9 cellular contexts compared by ENCODE assay signal in genomic region chrX:72540318-72540717, GRCh38. TPM values are rescaled to one million over a fixed set of nuclear protein-coding genes. Genes with fewer than 3 reads are reported as not detected.
A peak's percentile ranks its signal among the peaks of the same experiment; 100 is the strongest.
DNase-seq lines count a peak whose midpoint lies in the region; ATAC-seq, FAIRE-seq and TF ChIP-seq lines count a peak whose summit lies in the region.
"Had no signal": no experiment of that assay in that cellular context is flagged by ENCODE, and none has a peak within 500 bp of the region (broad histone marks: within the 10 kb centered on the region; RNA-seq: fewer than 3 reads in every experiment).

No MANE protein-coding gene starts in this region.

- TF ChIP-seq CTCF in MCF 10A (IDR thresholded peaks at IDR 0.05; ENCODE audit: unreplicated experiment) (peak; percentile 27), breast epithelium (IDR thresholded peaks at IDR 0.05) (no peak), uterus (IDR thresholded peaks at IDR 0.05) (peak in 3 of 4 experiments; percentile 12 to 23 (median 14))

- POLR2A ChIA-PET in MCF 10A (lab: Yijun Ruan, JAX): interaction anchor here (1.2 kb wide), 1 partner anchor 267 kb away, joined by 3 read pairs; no protein-coding TSS in a partner anchor
- POLR2A ChIA-PET in CD4-positive, alpha-beta memory T cell (lab: Charles Lee; ENCODE audit: partially characterized antibody): no interaction called here

- H3K9ac ChIP-seq in SK-N-MC (ENCODE audit: insufficient read length): no peak overlapping the region

- peak; percentile 14 for DNase-seq in MCF 10A (ENCODE audit: unreplicated experiment)
- DNase-seq in breast epithelium (ENCODE audit: low spot score in 2 of 2): no peak
- DNase-seq in SK-N-MC (ENCODE audit: low read depth, low spot score): peak; percentile 10
- no peak for DNase-seq in Right ventricle myocardium superior
- no peak for DNase-seq in uterus
- DNase-seq in CD4-positive, alpha-beta memory T cell: no peak
- DNase-seq in DMS79 treated with DMSO at 0.1 percent for 48 hours (lab: John Stamatoyannopoulos, UW): no peak
- no peak for DNase-seq in RCC 7860 (ENCODE audit: low spot score)

- intact Hi-C loops in MCF 10A (cut with micrococcal nuclease) (loop anchor here (1.0 kb wide), 1 partner anchor 295 kb away; no protein-coding TSS in a partner anchor), breast epithelium (cut with DNase I; ENCODE audit: low total_unique reads) (no loop called here), Right ventricle myocardium superior (cut with DNase I) (loop anchor here (10.0 kb wide), 1 partner anchor 246 kb away; no protein-coding TSS in a partner anchor), uterus (cut with DNase I; ENCODE audit: low total_unique reads) (no loop called here)
- intact Hi-C loops in CD4-positive, alpha-beta memory T cell (cut with micrococcal nuclease): loop anchor here (10.0 kb wide), 1 partner anchor 296 kb away; no protein-coding TSS in a partner anchor

- no peak for FAIRE-seq in RCC 7860 (lab: Jason Lieb, UNC)

- H3K27ac ChIP-seq in breast epithelium (no peak overlapping the region), SK-N-MC (no peak overlapping the region), uterus (no peak overlapping the region)
- H3K27ac ChIP-seq in CD4-positive, alpha-beta memory T cell (ENCODE audit: low read depth, low read length): no peak overlapping the region

- H3K36me3 ChIP-seq in breast epithelium (no peaks in the 10 kb centered on the region), SK-N-MC (ENCODE audit: insufficient read depth, low read length) (no peaks in the 10 kb centered on the region), uterus (no peaks in the 10 kb centered on the region)
- H3K36me3 ChIP-seq in CD4-positive, alpha-beta memory T cell (ENCODE audit: insufficient read depth, low read length): no peaks in the 10 kb centered on the region

- H3K27me3 ChIP-seq in breast epithelium (peaks cover 0 to 42% of the 10 kb centered on the region in 2 donors), uterus (no peaks in the 10 kb centered on the region)
- H3K27me3 ChIP-seq in CD4-positive, alpha-beta memory T cell (ENCODE audit: insufficient read depth, low read length): no peaks in the 10 kb centered on the region

- H3K4me1 ChIP-seq in breast epithelium: no peaks in the 10 kb centered on the region
- H3K4me1 ChIP-seq in uterus: no peaks in the 10 kb centered on the region
- no peaks in the 10 kb centered on the region for H3K4me1 ChIP-seq in CD4-positive, alpha-beta memory T cell (ENCODE audit: insufficient read depth, low read length)

- H3K9me3 ChIP-seq in breast epithelium: no peaks in the 10 kb centered on the region
- H3K9me3 ChIP-seq in SK-N-MC (ENCODE audit: low read depth, low read length): no peaks in the 10 kb centered on the region
- H3K9me3 ChIP-seq in uterus: no peaks in the 10 kb centered on the region
- H3K9me3 ChIP-seq in CD4-positive, alpha-beta memory T cell (ENCODE audit: control insufficient read depth in 1 of 2, low read length in 2 of 2): no peaks in the 10 kb centered on the region

- BruUV-seq in MCF 10A (replicated peaks; lab: Mats Ljungman, UMichigan): no TSS peak

- H3K4me3 Mint-ChIP-seq in MCF 10A (ENCODE audit: unreplicated experiment): no peak overlapping the region
- H3K4me3 Mint-ChIP-seq in CD4-positive, alpha-beta memory T cell: no peak overlapping the region
- H3K4me3 Mint-ChIP-seq: IgD-negative memory B cell had no signal

- no peak overlapping the region for H3K27ac Mint-ChIP-seq in MCF 10A (ENCODE audit: low read depth, unreplicated experiment)
- H3K27ac Mint-ChIP-seq in CD4-positive, alpha-beta memory T cell: peak overlapping the region in 1 of 7 donors; percentile 4
- H3K27ac Mint-ChIP-seq: IgD-negative memory B cell had no signal

- H3K36me3 Mint-ChIP-seq in MCF 10A (ENCODE audit: insufficient read depth, unreplicated experiment): peaks cover 9% of the 10 kb centered on the region
- peaks cover 0 to 14% of the 10 kb centered on the region in 2 donors for H3K36me3 Mint-ChIP-seq in CD4-positive, alpha-beta memory T cell
- H3K36me3 Mint-ChIP-seq: IgD-negative memory B cell had no signal

- H3K27me3 Mint-ChIP-seq in MCF 10A (ENCODE audit: insufficient read depth, unreplicated experiment): peaks cover 56% of the 10 kb centered on the region
- no peaks in the 10 kb centered on the region for H3K27me3 Mint-ChIP-seq in CD4-positive, alpha-beta memory T cell
- H3K27me3 Mint-ChIP-seq: IgD-negative memory B cell had no signal

- TF ChIP-seq POLR2A in breast epithelium (IDR thresholded peaks at IDR 0.05) (no peak), uterus (IDR thresholded peaks at IDR 0.05) (no peak)

- no peaks in the 10 kb centered on the region for H3K4me1 Mint-ChIP-seq in MCF 10A (ENCODE audit: insufficient read depth, unreplicated experiment)
- H3K4me1 Mint-ChIP-seq in CD4-positive, alpha-beta memory T cell: peaks cover 0 to 1% (median 0%) of the 10 kb centered on the region in 4 donors

- H3K9me3 Mint-ChIP-seq in MCF 10A (ENCODE audit: unreplicated experiment): no peaks in the 10 kb centered on the region
- H3K9me3 Mint-ChIP-seq in CD4-positive, alpha-beta memory T cell: no peaks in the 10 kb centered on the region
- H3K9me3 Mint-ChIP-seq: IgD-negative memory B cell had no signal

- no peak overlapping the region for H3K4me3 ChIP-seq in breast epithelium
- no peak overlapping the region for H3K4me3 ChIP-seq in SK-N-MC
- no peak overlapping the region for H3K4me3 ChIP-seq in uterus
- no peak overlapping the region for H3K4me3 ChIP-seq in CD4-positive, alpha-beta memory T cell (ENCODE audit: low read length in 2 of 2)

- CTCF ChIA-PET in MCF 10A (lab: Yijun Ruan, JAX): interaction anchor here (0.6 to 3.2 kb wide), 12 partner anchors 8 to 1880 kb away, joined by 3 to 11 read pairs (median 3); no protein-coding TSS in a partner anchor
- CTCF ChIA-PET in CD4-positive, alpha-beta memory T cell (lab: Charles Lee; ENCODE audit: partially characterized antibody): interaction anchor here (0.8 to 0.9 kb wide), 2 partner anchors 16 to 296 kb away, joined by 3 to 4 read pairs; no protein-coding TSS in a partner anchor

- peak; percentile 68 for ATAC-seq in Right ventricle myocardium superior (ENCODE audit: poor library complexity)

RNA-seq across cellular contexts. Expression of gene HDAC8, which starts 32.3 kb away (rescaled TPM):
- total RNA-seq in MCF 10A (2022): 26.4 and 26.7 TPM in 2 replicates
- 10 to 100 TPM; 29.1 to 62.6 (median 51.5) TPM for total RNA-seq in breast epithelium
- 15.8 TPM for total RNA-seq in Right ventricle myocardium superior
- 100 to 1,000 TPM in 1 of 4 donors, 10 to 100 TPM in 3; 16.2 to 138 (median 43.1) TPM for total RNA-seq in uterus
- 10 to 100 TPM; 15.2 to 23.0 TPM for total RNA-seq in CD4-positive, alpha-beta memory T cell
- polyA plus RNA-seq in CD4-positive, alpha-beta memory T cell: 10 to 100 TPM; 15.2 to 18.9 TPM

Comparison
In these comparisons a context has a peak if more than half of its experiments do, and no peak if none do; other contexts are left out.
1. DNase-seq: peak in MCF 10A (single experiment) and SK-N-MC (single experiment); none in breast epithelium (0 of 2), Right ventricle myocardium superior (single experiment), uterus (0 of 2), CD4-positive, alpha-beta memory T cell (0 of 5), DMS79 treated with DMSO at 0.1 percent for 48 hours (single experiment) and RCC 7860 (single experiment).
2. CTCF ChIP-seq: peak in MCF 10A (single experiment) and uterus (3 of 4); none in breast epithelium (0 of 3).
3. intact Hi-C loops: an anchor here in MCF 10A (1.0 kb wide), Right ventricle myocardium superior (10.0 kb wide) and CD4-positive, alpha-beta memory T cell (10.0 kb wide); none called in breast epithelium and uterus.